In the genomic region with DNA sequence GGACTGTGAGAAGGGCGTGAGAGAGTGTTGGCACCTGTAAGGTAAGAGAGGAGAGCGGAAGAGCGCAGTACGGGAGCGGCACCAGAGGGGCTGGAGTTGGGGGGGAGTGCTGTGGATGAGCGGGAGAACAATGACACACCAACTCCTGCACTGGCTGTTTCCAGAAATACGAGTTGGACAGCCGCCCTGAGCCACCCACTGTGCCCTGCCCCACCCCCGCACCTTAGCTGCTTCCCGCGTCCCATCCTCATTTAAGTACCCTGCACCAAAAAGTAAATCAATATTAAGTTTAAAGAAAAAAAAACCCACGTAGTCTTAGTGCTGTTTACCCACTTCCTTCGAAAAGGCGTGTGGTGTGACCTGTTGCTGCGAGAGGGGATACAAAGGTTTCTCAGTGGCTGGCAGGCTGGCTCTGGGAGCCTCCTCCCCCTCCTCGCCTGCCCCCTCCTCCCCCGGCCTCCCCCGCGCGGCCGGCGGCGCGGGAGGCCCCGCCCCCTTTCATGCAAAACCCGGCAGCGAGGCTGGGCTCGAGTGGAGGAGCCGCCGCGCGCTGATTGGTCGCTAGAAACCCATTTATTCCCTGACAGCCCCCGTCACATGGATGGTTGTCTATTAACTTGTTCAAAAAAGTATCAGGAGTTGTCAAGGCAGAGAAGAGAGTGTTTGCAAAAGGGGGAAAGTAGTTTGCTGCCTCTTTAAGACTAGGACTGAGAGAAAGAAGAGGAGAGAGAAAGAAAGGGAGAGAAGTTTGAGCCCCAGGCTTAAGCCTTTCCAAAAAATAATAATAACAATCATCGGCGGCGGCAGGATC, we compare ENCODE assay signal across 8 cellular contexts. TPM values are rescaled to one million over a fixed set of nuclear protein-coding genes. Genes with fewer than 3 reads are reported as not detected.
DNase-seq lines count a peak whose midpoint lies in the region; ATAC-seq, FAIRE-seq and TF ChIP-seq lines count a peak whose summit lies in the region.

A gene (plus strand): TSS at position 601 of the 811 bp plus-strand sequence. CDS start 436 bp downstream, outside the sequence.

- peak within 1 kb of the TSS; percentile 32 for H3K4me3 ChIP-seq in CD4-positive, CD25-positive, alpha-beta regulatory T cell (ENCODE audit: low read depth, low read length)
- peak within 1 kb of the TSS; percentile 68 for H3K4me3 ChIP-seq in GM23338
- H3K4me3 ChIP-seq in astrocyte (ENCODE audit: insufficient read depth, low read depth, low read length) = peak within 1 kb of the TSS; percentile 68
- peak within 1 kb of the TSS; percentile 2 to 36 for H3K4me3 ChIP-seq in right atrium auricular region

- TF ChIP-seq CTCF in GM23338 (conservative IDR thresholded peaks at IDR 0.05; ENCODE audit: low read depth in 2 of 2) (no peak), astrocyte (IDR thresholded peaks at IDR 0.05; ENCODE audit: insufficient read depth, low read depth, low read length) (no peak), right atrium auricular region (IDR thresholded peaks at IDR 0.05) (no peak), progenitor cell of endocrine pancreas (IDR thresholded peaks at IDR 0.05; ENCODE audit: unreplicated experiment) (no peak), D721Med (IDR thresholded peaks at IDR 0.05; ENCODE audit: insufficient read depth, missing control alignments) (no peak)

- H3F3A ChIP-seq in GM23338 (replicated peaks; ENCODE audit: low read depth) = no peaks in the 10 kb centered on the region; the same call in 1 of the 2 replicates

- FAIRE-seq in astrocyte (lab: Jason Lieb, UNC) (no peak), D721Med (lab: Jason Lieb, UNC) (no peak)

- H3K9me3 ChIP-seq in CD4-positive, CD25-positive, alpha-beta regulatory T cell (ENCODE audit: control insufficient read depth in 2 of 2, low read length in 2 of 2) = peaks cover 3 to 8% of the 10 kb centered on the region in 2 experiments
- H3K9me3 ChIP-seq in astrocyte (ENCODE audit: insufficient read depth, low read depth, low read length) = no peaks in the 10 kb centered on the region
- no peaks in the 10 kb centered on the region for H3K9me3 ChIP-seq in right atrium auricular region

- H3K27ac Mint-ChIP-seq in CD4-positive, CD25-positive, alpha-beta regulatory T cell = no peak within 1 kb of the TSS
- peak within 1 kb of the TSS; percentile 99 for H3K27ac Mint-ChIP-seq in GM23338
- peak within 1 kb of the TSS; percentile 94 for H3K27ac Mint-ChIP-seq in astrocyte (ENCODE audit: unreplicated experiment)
- H3K27ac Mint-ChIP-seq in progenitor cell of endocrine pancreas = peak within 1 kb of the TSS; percentile 97

- no peaks in the 10 kb centered on the region for H3K36me3 ChIP-seq in CD4-positive, CD25-positive, alpha-beta regulatory T cell (ENCODE audit: control insufficient read depth, insufficient read depth, low read length)
- no peaks in the 10 kb centered on the region for H3K36me3 ChIP-seq in GM23338 (ENCODE audit: insufficient read depth)
- H3K36me3 ChIP-seq in astrocyte (ENCODE audit: insufficient read depth, low read length) = no peaks in the 10 kb centered on the region
- no peaks in the 10 kb centered on the region for H3K36me3 ChIP-seq in right atrium auricular region

- H3K27ac ChIP-seq in CD4-positive, CD25-positive, alpha-beta regulatory T cell (ENCODE audit: insufficient read depth, low read length, poor library complexity, severe bottlenecking) = no peak within 1 kb of the TSS
- H3K27ac ChIP-seq in GM23338 (ENCODE audit: low read depth) (peak within 1 kb of the TSS; percentile 96), astrocyte (ENCODE audit: low read depth, low read length) (peak within 1 kb of the TSS; percentile 27), right atrium auricular region (no peak within 1 kb of the TSS)

- H3K79me2 ChIP-seq in GM23338 (replicated peaks; ENCODE audit: insufficient read depth) = peaks cover 44% of the 10 kb centered on the region
- H3K79me2 ChIP-seq in astrocyte (ENCODE audit: insufficient read depth, low read length) = peaks cover 39% of the 10 kb centered on the region

- no peaks in the 10 kb centered on the region for H3K9me2 ChIP-seq in GM23338 (ENCODE audit: insufficient read depth)

- DNase-seq in CD4-positive, CD25-positive, alpha-beta regulatory T cell = peak in 1 of 3 donors; percentile 35
- DNase-seq in GM23338 (ENCODE audit: low spot score) (peak; percentile 93), NCI-H226 (peak; percentile 57), astrocyte (ENCODE audit: low read depth) (peak; percentile 84), right atrium auricular region (ENCODE audit: low spot score) (no peak), progenitor cell of endocrine pancreas (ENCODE audit: low spot score, unreplicated experiment) (peak; percentile 84), D721Med (ENCODE audit: insufficient read length, low spot score) (no peak)

- peaks cover 27% of the 10 kb centered on the region for H3K4me1 ChIP-seq in CD4-positive, CD25-positive, alpha-beta regulatory T cell (ENCODE audit: control insufficient read depth, insufficient read depth, low read length, poor library complexity, severe bottlenecking)
- H3K4me1 ChIP-seq in GM23338 (ENCODE audit: insufficient read depth) (peaks cover 26% of the 10 kb centered on the region), astrocyte (ENCODE audit: insufficient read depth, low read length) (peaks cover 15% of the 10 kb centered on the region), right atrium auricular region (peaks cover 0 to 35% of the 10 kb centered on the region in 2 donors)

- H3K27me3 Mint-ChIP-seq in CD4-positive, CD25-positive, alpha-beta regulatory T cell = peaks cover 65% of the 10 kb centered on the region
- H3K27me3 Mint-ChIP-seq in GM23338 (ENCODE audit: insufficient read depth, low read depth, poor library complexity) (peaks cover 22% of the 10 kb centered on the region), astrocyte (ENCODE audit: low read depth, unreplicated experiment) (no peaks in the 10 kb centered on the region), progenitor cell of endocrine pancreas (peaks cover 49% of the 10 kb centered on the region)

- H3K4me3 Mint-ChIP-seq in CD4-positive, CD25-positive, alpha-beta regulatory T cell = peak within 1 kb of the TSS in 2 of 4 donors; percentile 35 to 41
- H3K4me3 Mint-ChIP-seq in GM23338 (no peak within 1 kb of the TSS; the same call in 2 of the 3 replicates), astrocyte (ENCODE audit: unreplicated experiment) (peak within 1 kb of the TSS; percentile 87), progenitor cell of endocrine pancreas (ENCODE audit: low read depth) (peak within 1 kb of the TSS; percentile 93)

- peak within 1 kb of the TSS; percentile 78 for H3K9ac ChIP-seq in astrocyte (ENCODE audit: low read length)

- no peak for ATAC-seq in CD4-positive, CD25-positive, alpha-beta regulatory T cell (ENCODE audit: low read depth in 2 of 2)
- ATAC-seq in GM23338 = peak; percentile 38
- no peak for ATAC-seq in HG03571 (IDR thresholded peaks at IDR 0.05; ENCODE audit: unreplicated experiment)

- H3K27me3 ChIP-seq in CD4-positive, CD25-positive, alpha-beta regulatory T cell (ENCODE audit: control insufficient read depth, insufficient read depth, low read length) = peaks cover 64% of the 10 kb centered on the region
- H3K27me3 ChIP-seq in GM23338 (ENCODE audit: insufficient read depth) (no peaks in the 10 kb centered on the region), astrocyte (ENCODE audit: insufficient read depth, low read length) (peaks cover 47% of the 10 kb centered on the region), right atrium auricular region (peaks cover 40 to 57% of the 10 kb centered on the region in 2 donors)

- H3K4me1 Mint-ChIP-seq in CD4-positive, CD25-positive, alpha-beta regulatory T cell = peaks cover 4 to 14% (median 10%) of the 10 kb centered on the region in 4 donors
- H3K4me1 Mint-ChIP-seq in GM23338 (peaks cover 35% of the 10 kb centered on the region), astrocyte (ENCODE audit: low read depth, unreplicated experiment) (peaks cover 11% of the 10 kb centered on the region), progenitor cell of endocrine pancreas (ENCODE audit: low read depth) (peaks cover 23% of the 10 kb centered on the region)

- H4K20me1 ChIP-seq in GM23338 (replicated peaks; ENCODE audit: insufficient read depth) = no peaks in the 10 kb centered on the region
- H4K20me1 ChIP-seq in astrocyte (ENCODE audit: insufficient read depth, low read length) = no peaks in the 10 kb centered on the region

- no peaks in the 10 kb centered on the region for H3K36me3 Mint-ChIP-seq in CD4-positive, CD25-positive, alpha-beta regulatory T cell
- peaks cover 43% of the 10 kb centered on the region for H3K36me3 Mint-ChIP-seq in GM23338 (ENCODE audit: low read depth)
- H3K36me3 Mint-ChIP-seq in astrocyte (ENCODE audit: low read depth, unreplicated experiment) = no peaks in the 10 kb centered on the region
- peaks cover 9% of the 10 kb centered on the region for H3K36me3 Mint-ChIP-seq in progenitor cell of endocrine pancreas (ENCODE audit: insufficient read depth)

- H3K9me3 Mint-ChIP-seq in CD4-positive, CD25-positive, alpha-beta regulatory T cell = peaks cover 0 to 9% (median 0%) of the 10 kb centered on the region in 7 donors
- H3K9me3 Mint-ChIP-seq in GM23338 = peaks cover 5% of the 10 kb centered on the region
- H3K9me3 Mint-ChIP-seq in astrocyte (ENCODE audit: unreplicated experiment) = no peaks in the 10 kb centered on the region
- no peaks in the 10 kb centered on the region for H3K9me3 Mint-ChIP-seq in progenitor cell of endocrine pancreas (ENCODE audit: low read depth)

- H2AFZ ChIP-seq in GM23338 = no peak within 1 kb of the TSS
- H2AFZ ChIP-seq in astrocyte (ENCODE audit: low read depth, low read length) = peak within 1 kb of the TSS; percentile 78

- H3K4me2 ChIP-seq in GM23338 = peak within 1 kb of the TSS; percentile 78
- H3K4me2 ChIP-seq in astrocyte (ENCODE audit: low read length) = peak within 1 kb of the TSS; percentile 93

TF ChIP-seq in GM23338, 12 proteins besides CTCF, POLR2A, EP300 and RAD21 (continues in another document):
- TF ChIP-seq EZH2 (IDR thresholded peaks at IDR 0.05; ENCODE audit: low read depth, unreplicated experiment) = no peak
- TF ChIP-seq STAT1 (IDR thresholded peaks at IDR 0.05; ENCODE audit: unreplicated experiment) = no peak
- TF ChIP-seq ZNF114 (CRISPR knock-in tag; IDR thresholded peaks at IDR 0.05) = no peak
- TF ChIP-seq CREB1 (CRISPR knock-in tag; IDR thresholded peaks at IDR 0.05; ENCODE audit: low read depth) = peak; percentile 44; the same call in 1 of the 2 replicates

RNA-seq across cellular contexts. Expression of the gene that starts here (rescaled TPM):
- total RNA-seq in CD4-positive, CD25-positive, alpha-beta regulatory T cell = not detected
- not detected for polyA plus RNA-seq in CD4-positive, CD25-positive, alpha-beta regulatory T cell
- 211 and 228 TPM in 2 replicates for total RNA-seq in GM23338 (2014; rRNA removed; shearing (Covaris generic))
- 105 and 117 TPM in 2 replicates for polyA plus RNA-seq in GM23338 (2016; fragmentation: Nextera tagmentation; extraction: Ambion mirVana)
- 5.2 and 6.5 TPM in 2 replicates for total RNA-seq in astrocyte
- under 1 TPM; 0.51 to 0.67 TPM for total RNA-seq in right atrium auricular region
- 55.0 and 72.0 TPM in 2 replicates for total RNA-seq in progenitor cell of endocrine pancreas

Comparison
In these comparisons a context has a peak if more than half of its experiments do, and no peak if none do; other contexts are left out.
1. RNA of the gene that starts here (polyA plus RNA-seq): 105 to 117 TPM in GM23338; not detected in CD4-positive, CD25-positive, alpha-beta regulatory T cell; every median in the first group is over 100 times any median in the second.
2. DNase-seq: peak in GM23338 (single experiment), NCI-H226 (single experiment), astrocyte (single experiment) and progenitor cell of endocrine pancreas (single experiment); none in right atrium auricular region (single experiment) and D721Med (single experiment).
3. H3K27ac ChIP-seq: peak in GM23338 (single experiment) and astrocyte (single experiment); none in CD4-positive, CD25-positive, alpha-beta regulatory T cell (single experiment) and right atrium auricular region (0 of 2).
4. H3K27ac Mint-ChIP-seq: peak in GM23338 (single experiment), astrocyte (single experiment) and progenitor cell of endocrine pancreas (single experiment); none in CD4-positive, CD25-positive, alpha-beta regulatory T cell (0 of 3).
5. Peak in every context shown above with its lines, with median percentiles within 50 percentile points of each other: H3K4me3 ChIP-seq.